Comparison of ENCODE assay signal across 1 cellular context in genomic region chr9:96766199-96766598, GRCh38.
TF ChIP-seq lines count a peak whose summit lies in the region.

No MANE protein-coding gene starts in this region.

TF ChIP-seq in liver, 16 proteins besides CTCF, POLR2A, EP300 and RAD21 (continued from another document):
- no peak for TF ChIP-seq REST (IDR thresholded peaks at IDR 0.05)
